16 cellular contexts compared by ENCODE assay signal in the genomic region with DNA sequence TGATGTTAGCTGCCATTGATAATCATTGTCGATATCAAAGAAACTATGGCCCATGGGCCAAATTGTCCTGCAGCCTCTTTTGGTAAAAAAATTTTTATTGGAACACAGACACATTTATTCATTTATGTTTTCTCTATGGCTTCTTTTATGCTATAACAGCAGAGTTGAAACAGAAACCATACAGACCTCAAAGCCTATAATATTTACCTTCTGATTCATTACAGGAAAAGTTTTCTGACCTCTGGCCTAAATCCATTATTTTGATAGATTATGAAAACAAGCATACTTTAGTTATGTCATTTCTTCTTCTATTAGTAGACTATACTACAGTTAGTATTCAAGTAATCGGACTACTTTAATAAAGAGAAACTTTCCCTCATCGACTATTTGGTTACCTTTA.
A peak's percentile ranks its signal among the peaks of the same experiment; 100 is the strongest.
DNase-seq lines count a peak whose midpoint lies in the region; ATAC-seq and FAIRE-seq lines count a peak whose summit lies in the region.
"Had no signal": no experiment of that assay in that cellular context is flagged by ENCODE, and none has a peak within 500 bp of the region (broad histone marks: within the 10 kb centered on the region; RNA-seq: fewer than 3 reads in every experiment).

No MANE protein-coding gene starts in this region.

- peak; percentile 84 for ATAC-seq in GM18907 (IDR thresholded peaks at IDR 0.05; ENCODE audit: unreplicated experiment)
- peak; percentile 58 for ATAC-seq in HG02798 (IDR thresholded peaks at IDR 0.05; ENCODE audit: poor library complexity, unreplicated experiment)
- peak; percentile 55 for ATAC-seq in HG03565 (IDR thresholded peaks at IDR 0.05; ENCODE audit: unreplicated experiment)

- FAIRE-seq in islet of Langerhans (lab: Jason Lieb, UNC) = peak; percentile 17

- no peak for DNase-seq in HuH-7 (ENCODE audit: low spot score)
- no peak for DNase-seq in H7
- DNase-seq in NCI-H2029 treated with DMSO at 0.1 percent for 48 hours (lab: John Stamatoyannopoulos, UW) = no peak
- no peak for DNase-seq in NCI-H526 (lab: John Stamatoyannopoulos, UW)
- DNase-seq: C1 segment of cervical spinal cord; effector CD8-positive, alpha-beta T cell; hippocampal formation; mesendoderm; NCI-H524 treated with DMSO at 0.1 percent for 48 hours; Right ventricle myocardium superior; stimulated activated CD4-positive, alpha-beta T cell treated with anti-CD3 and anti-CD28 coated beads, Interleukin-1b, Interleukin-23, amount 100 ng/mL, for 48 hours; stimulated activated naive CD4-positive, alpha-beta T cell treated with Interleukin-2 at 50 U/mL for 16 hours had no signal

- H3K4me3 ChIP-seq in H7 (ENCODE audit: insufficient read depth, low read depth, low read length) = no peak overlapping the region

- no peaks in the 10 kb centered on the region for H3K36me3 ChIP-seq in H7 (replicated peaks; ENCODE audit: control insufficient read depth, insufficient read depth, low read length)

- no peaks in the 10 kb centered on the region for H3K27me3 ChIP-seq in H7 (ENCODE audit: control insufficient read depth, insufficient read depth, low read length)
